Comparison of ENCODE assay signal across 8 cellular contexts in the genomic region with DNA sequence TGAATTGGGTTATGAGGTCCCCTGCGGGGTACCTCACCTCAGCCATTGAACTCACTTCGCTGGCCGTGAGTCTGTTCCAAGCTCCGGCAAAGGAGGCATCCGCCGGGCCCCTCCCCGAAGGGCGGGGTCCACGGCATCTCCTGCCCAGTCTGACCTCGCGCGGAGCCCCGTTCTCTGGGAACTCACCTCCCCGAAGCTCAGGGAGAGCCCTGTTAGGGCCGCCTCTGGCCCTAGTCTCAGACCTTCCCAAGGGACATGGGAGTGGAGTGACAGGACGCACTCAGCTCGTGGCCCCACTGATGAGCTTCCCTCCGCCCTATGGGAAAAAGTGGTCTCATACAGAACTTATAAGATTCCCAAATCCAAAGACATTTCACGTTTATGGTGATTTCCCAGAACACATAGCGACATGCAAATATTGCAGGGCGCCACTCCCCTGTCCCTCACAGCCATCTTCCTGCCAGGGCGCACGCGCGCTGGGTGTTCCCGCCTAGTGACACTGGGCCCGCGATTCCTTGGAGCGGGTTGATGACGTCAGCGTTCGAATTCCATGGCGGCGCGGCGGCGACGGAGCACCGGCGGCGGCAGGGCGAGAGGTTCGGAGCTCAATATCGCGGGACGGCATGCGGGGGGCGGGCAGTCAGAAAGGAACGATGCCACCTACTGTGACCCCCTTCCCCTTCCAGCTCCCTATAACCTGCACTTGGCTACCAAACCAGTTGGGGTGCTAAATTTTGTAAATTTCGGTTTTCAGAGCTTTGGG.
DNase-seq lines count a peak whose midpoint lies in the region; ATAC-seq lines count a peak whose summit lies in the region.

A gene with protein sequence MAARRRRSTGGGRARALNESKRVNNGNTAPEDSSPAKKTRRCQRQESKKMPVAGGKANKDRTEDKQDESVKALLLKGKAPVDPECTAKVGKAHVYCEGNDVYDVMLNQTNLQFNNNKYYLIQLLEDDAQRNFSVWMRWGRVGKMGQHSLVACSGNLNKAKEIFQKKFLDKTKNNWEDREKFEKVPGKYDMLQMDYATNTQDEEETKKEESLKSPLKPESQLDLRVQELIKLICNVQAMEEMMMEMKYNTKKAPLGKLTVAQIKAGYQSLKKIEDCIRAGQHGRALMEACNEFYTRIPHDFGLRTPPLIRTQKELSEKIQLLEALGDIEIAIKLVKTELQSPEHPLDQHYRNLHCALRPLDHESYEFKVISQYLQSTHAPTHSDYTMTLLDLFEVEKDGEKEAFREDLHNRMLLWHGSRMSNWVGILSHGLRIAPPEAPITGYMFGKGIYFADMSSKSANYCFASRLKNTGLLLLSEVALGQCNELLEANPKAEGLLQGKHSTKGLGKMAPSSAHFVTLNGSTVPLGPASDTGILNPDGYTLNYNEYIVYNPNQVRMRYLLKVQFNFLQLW (plus strand): TSS at position 544 of the 763 bp plus-strand sequence. CDS start 7 bp downstream, at position 551.

- ATAC-seq in GM19351 (IDR thresholded peaks at IDR 0.05; ENCODE audit: unreplicated experiment), result peak; percentile 91
- peak; percentile 89 for ATAC-seq in HG03521 (IDR thresholded peaks at IDR 0.05; ENCODE audit: unreplicated experiment)

- DNase-seq in C1 segment of cervical spinal cord (lab: John Stamatoyannopoulos, UW) (peak; percentile 73 to 100 (median 99)), NCI-H748 (lab: John Stamatoyannopoulos, UW; ENCODE audit: unreplicated experiment) (peak; percentile 100), cortex of kidney (lab: John Stamatoyannopoulos, UW) (peak; percentile 84), left kidney (ENCODE audit: low read depth, low spot score) (peak; percentile 99)
- peak; percentile 80 for DNase-seq in activated CD4-positive, alpha-beta T cell treated with anti-CD3 and anti-CD28 coated beads, Interleukin-2, amount 50 U/mL, for 1 hour
- DNase-seq in stimulated activated CD4-positive, alpha-beta T cell treated with anti-CD3 and anti-CD28 coated beads, Interleukin-2, amount 100 ng/mL, for 24 hours, result peak; percentile 94 to 97

Comparison
In these comparisons a context has a peak if more than half of its experiments do, and no peak if none do; other contexts are left out.
1. Peak in every context shown above with its lines: DNase-seq and ATAC-seq.